ENCODE assay signal across 35 cellular contexts in the genomic region with DNA sequence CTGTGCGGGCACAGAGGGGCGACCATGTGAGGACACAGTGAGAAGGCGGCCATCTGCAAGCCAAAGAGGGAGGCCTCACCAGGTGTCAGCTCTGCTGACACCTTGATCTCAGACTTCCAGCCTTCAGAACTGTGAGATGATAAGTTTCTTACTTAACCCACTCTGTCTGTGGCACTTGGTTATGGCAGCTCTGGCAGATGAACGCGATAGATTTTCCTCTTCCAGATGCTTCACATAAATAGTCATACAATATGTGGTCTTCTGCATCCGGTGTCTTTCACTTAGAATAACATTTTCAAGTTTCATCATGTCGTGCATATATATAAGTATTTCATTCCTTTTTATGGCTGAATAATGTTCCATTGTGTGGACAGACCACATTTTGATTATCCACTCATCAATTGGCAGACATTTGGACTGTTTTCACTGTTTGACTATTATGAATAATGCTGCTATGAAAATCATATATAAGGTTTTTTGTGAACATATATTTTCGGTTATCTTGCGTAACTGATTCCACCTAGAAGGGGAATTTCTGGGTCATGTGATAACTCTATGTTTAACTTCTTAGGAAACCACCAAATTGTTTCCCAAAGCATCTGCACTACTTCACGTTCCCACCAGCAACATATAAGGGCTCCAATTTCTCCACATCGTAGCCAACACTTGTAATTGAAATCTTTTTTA. TPM values are rescaled to one million over a fixed set of nuclear protein-coding genes. Genes with fewer than 3 reads are reported as not detected.
DNase-seq lines count a peak whose midpoint lies in the region; ATAC-seq and TF ChIP-seq lines count a peak whose summit lies in the region.
"Had no signal": no experiment of that assay in that cellular context is flagged by ENCODE, and none has a peak within 500 bp of the region (broad histone marks: within the 10 kb centered on the region; RNA-seq: fewer than 3 reads in every experiment).

No MANE protein-coding gene starts in this region.

- H3K9me3 Mint-ChIP-seq in activated T-helper 17 cell treated with anti-CD3 and anti-CD28 coated beads, Interleukin-2, amount 50 U/mL, for 72 hours: no peaks in the 10 kb centered on the region
- no peaks in the 10 kb centered on the region for H3K9me3 Mint-ChIP-seq in stimulated activated memory B cell treated with anti-CD40 and anti-IgM and Interleukin-4, amounts not matched to agents 10 μg/mL and 1 μg/mL and 100 μg/mL, for 72 hours
- H3K9me3 Mint-ChIP-seq: activated naive CD4-positive, alpha-beta T cell treated with anti-CD3 and anti-CD28 coated beads, Interleukin-2, amount 10 ng/mL, durations not matched to agents 7 days and 5 days; activated T-cell treated with anti-CD3 and anti-CD28 coated beads, Interleukin-2, amount 50 U/mL, for 72 hours; CD14-positive monocyte; H9 had no signal

- H3K4me1 ChIP-seq in esophagus muscularis mucosa: peaks cover 0 to 19% (median 14%) of the 10 kb centered on the region in 4 donors
- H3K4me1 ChIP-seq: gastrocnemius medialis, psoas muscle, vagina had no signal

- no peaks in the 10 kb centered on the region for H3K4me1 Mint-ChIP-seq in activated T-helper 17 cell treated with anti-CD3 and anti-CD28 coated beads, Interleukin-2, amount 50 U/mL, for 72 hours
- peaks cover 33% of the 10 kb centered on the region for H3K4me1 Mint-ChIP-seq in stimulated activated memory B cell treated with anti-CD40 and anti-IgM and Interleukin-4, amounts not matched to agents 10 μg/mL and 1 μg/mL and 100 μg/mL, for 72 hours
- H3K4me1 Mint-ChIP-seq: H9 had no signal

- 92% methylated on average over 11 of the region's 11 CpGs for WGBS in esophagus muscularis mucosa

- intact Hi-C loops in esophagus muscularis mucosa (cut with DNase I): loop anchor here (2.0 kb wide), 1 partner anchor 121 kb away; no protein-coding TSS in a partner anchor

- DNase-seq in NOMO-1 treated with DMSO at 0.1 percent for 48 hours (lab: John Stamatoyannopoulos, UW; ENCODE audit: unreplicated experiment): peak; percentile 19
- DNase-seq in NOMO-1 treated with dmso at 0.1 percent for 144 hours (lab: John Stamatoyannopoulos, UW; ENCODE audit: unreplicated experiment): no peak
- no peak for DNase-seq in esophagus muscularis mucosa (ENCODE audit: extremely low spot score)
- no peak for DNase-seq in DMS 273 treated with DMSO at 0.1 percent for 48 hours (lab: John Stamatoyannopoulos, UW)
- DNase-seq: activated CD8-positive, alpha-beta memory T cell treated with anti-CD3 and anti-CD28 coated beads, Interleukin-2, amount 10 ng/mL, durations not matched to agents 7 days and 5 days; activated naive CD4-positive, alpha-beta T cell treated with anti-CD3 and anti-CD28 coated beads, Interleukin-2, amount 10 ng/mL, durations not matched to agents 7 days and 5 days; activated T-cell treated with anti-CD3 and anti-CD28 coated beads, Interleukin-2, amount 50 U/mL, for 72 hours; amniotic stem cell; cortex of kidney; DND-41; gastrocnemius medialis; H9; mesendoderm; NCI-H1092; NCI-H187; NCI-H524; PC-9; psoas muscle; SHP77; stimulated activated CD4-positive, alpha-beta T cell treated with anti-CD3 and anti-CD28 coated beads, Interleukin-15, amount 100 ng/mL, for 24 hours; stimulated activated naive CD8-positive, alpha-beta T cell treated with anti-CD3 and anti-CD28 coated beads, Interleukin-15, Interleukin-2, amounts not matched to agents 100 U/mL and 50 U/mL, for 24 hours; thyroid gland had no signal

- H3K27ac ChIP-seq in esophagus muscularis mucosa (replicated peaks in 1 of 4): no peak overlapping the region
- H3K27ac ChIP-seq: 22Rv1, gastrocnemius medialis, HL-60, neutrophil, PC-9, psoas muscle, thyroid gland, vagina, VCaP had no signal

- peaks cover 5% of the 10 kb centered on the region for H3K27me3 Mint-ChIP-seq in activated T-helper 17 cell treated with anti-CD3 and anti-CD28 coated beads, Interleukin-2, amount 50 U/mL, for 72 hours
- peaks cover 9% of the 10 kb centered on the region for H3K27me3 Mint-ChIP-seq in stimulated activated memory B cell treated with anti-CD40 and anti-IgM and Interleukin-4, amounts not matched to agents 10 μg/mL and 1 μg/mL and 100 μg/mL, for 72 hours

- H3K27me3 ChIP-seq in esophagus muscularis mucosa: peaks cover 0 to 32% (median 0%) of the 10 kb centered on the region in 4 donors
- H3K27me3 ChIP-seq: gastrocnemius medialis, thyroid gland, vagina had no signal

- H3K4me3 Mint-ChIP-seq in activated T-helper 17 cell treated with anti-CD3 and anti-CD28 coated beads, Interleukin-2, amount 50 U/mL, for 72 hours: no peak overlapping the region
- H3K4me3 Mint-ChIP-seq in stimulated activated memory B cell treated with anti-CD40 and anti-IgM and Interleukin-4, amounts not matched to agents 10 μg/mL and 1 μg/mL and 100 μg/mL, for 72 hours: no peak overlapping the region
- H3K4me3 Mint-ChIP-seq: activated CD8-positive, alpha-beta memory T cell treated with anti-CD3 and anti-CD28 coated beads, Interleukin-2, amount 10 ng/mL, durations not matched to agents 7 days and 5 days; activated naive CD4-positive, alpha-beta T cell treated with anti-CD3 and anti-CD28 coated beads, Interleukin-2, amount 10 ng/mL, durations not matched to agents 7 days and 5 days; activated T-cell treated with anti-CD3 and anti-CD28 coated beads, Interleukin-2, amount 50 U/mL, for 72 hours; CD14-positive monocyte; H9 had no signal

- no peaks in the 10 kb centered on the region for H3K9me3 ChIP-seq in esophagus muscularis mucosa
- H3K9me3 ChIP-seq: gastrocnemius medialis, neutrophil, psoas muscle, thyroid gland, vagina had no signal

- H3K36me3 Mint-ChIP-seq in activated T-helper 17 cell treated with anti-CD3 and anti-CD28 coated beads, Interleukin-2, amount 50 U/mL, for 72 hours (ENCODE audit: low read depth): no peaks in the 10 kb centered on the region
- H3K36me3 Mint-ChIP-seq in stimulated activated memory B cell treated with anti-CD40 and anti-IgM and Interleukin-4, amounts not matched to agents 10 μg/mL and 1 μg/mL and 100 μg/mL, for 72 hours: no peaks in the 10 kb centered on the region
- H3K36me3 Mint-ChIP-seq: activated CD8-positive, alpha-beta memory T cell treated with anti-CD3 and anti-CD28 coated beads, Interleukin-2, amount 10 ng/mL, durations not matched to agents 7 days and 5 days; activated naive CD4-positive, alpha-beta T cell treated with anti-CD3 and anti-CD28 coated beads, Interleukin-2, amount 10 ng/mL, durations not matched to agents 7 days and 5 days; CD14-positive monocyte had no signal

- H3K27ac Mint-ChIP-seq in activated T-helper 17 cell treated with anti-CD3 and anti-CD28 coated beads, Interleukin-2, amount 50 U/mL, for 72 hours: no peak overlapping the region
- H3K27ac Mint-ChIP-seq in stimulated activated memory B cell treated with anti-CD40 and anti-IgM and Interleukin-4, amounts not matched to agents 10 μg/mL and 1 μg/mL and 100 μg/mL, for 72 hours: peak overlapping the region; percentile 26
- H3K27ac Mint-ChIP-seq: activated CD8-positive, alpha-beta memory T cell treated with anti-CD3 and anti-CD28 coated beads, Interleukin-2, amount 10 ng/mL, durations not matched to agents 7 days and 5 days; activated naive CD4-positive, alpha-beta T cell treated with anti-CD3 and anti-CD28 coated beads, Interleukin-2, amount 10 ng/mL, durations not matched to agents 7 days and 5 days; activated T-cell treated with anti-CD3 and anti-CD28 coated beads, Interleukin-2, amount 50 U/mL, for 72 hours; H9 had no signal

- no peak overlapping the region for H3K4me3 ChIP-seq in esophagus muscularis mucosa
- H3K4me3 ChIP-seq: gastrocnemius medialis, PC-9, psoas muscle, thyroid gland, vagina had no signal

- ATAC-seq in HG03378 (IDR thresholded peaks at IDR 0.05; ENCODE audit: unreplicated experiment): peak; percentile 40
- ATAC-seq in activated T-helper 17 cell treated with anti-CD3 and anti-CD28 coated beads, Interleukin-2, amount 50 U/mL, for 72 hours (replicated peaks): peak; percentile 69
- ATAC-seq in stimulated activated memory B cell treated with anti-CD40 and anti-IgM and Interleukin-4, amounts not matched to agents 10 μg/mL and 1 μg/mL and 100 μg/mL, for 72 hours: no peak
- ATAC-seq in HG03108 (IDR thresholded peaks at IDR 0.05; ENCODE audit: unreplicated experiment): no peak
- ATAC-seq: activated CD8-positive, alpha-beta memory T cell treated with anti-CD3 and anti-CD28 coated beads, Interleukin-2, amount 10 ng/mL, durations not matched to agents 7 days and 5 days; activated T-cell treated with anti-CD3 and anti-CD28 coated beads, Interleukin-2, amount 50 U/mL, for 72 hours; gastrocnemius medialis; HepG2; left lobe of liver; psoas muscle; stimulated activated naive CD8-positive, alpha-beta T cell treated with anti-CD3 and anti-CD28 coated beads, Interleukin-15, Interleukin-2, amounts not matched to agents 100 U/mL and 50 U/mL, for 24 hours had no signal

- no peak for TF ChIP-seq POLR2A in esophagus muscularis mucosa (IDR thresholded peaks at IDR 0.05; ENCODE audit: low read depth)

- no peak for TF ChIP-seq EP300 in esophagus muscularis mucosa (IDR thresholded peaks at IDR 0.05)

- H3K36me3 ChIP-seq in esophagus muscularis mucosa: no peaks in the 10 kb centered on the region
- H3K36me3 ChIP-seq: gastrocnemius medialis, neutrophil, thyroid gland, vagina had no signal

- TF ChIP-seq CTCF in esophagus muscularis mucosa (IDR thresholded peaks at IDR 0.05): no peak

RNA-seq across cellular contexts. Expression of gene PRR18, which starts 30.2 kb away (rescaled TPM):
- not detected for total RNA-seq in activated T-helper 17 cell treated with anti-CD3 and anti-CD28 coated beads, Interleukin-2, amount 50 U/mL, for 72 hours
- under 1 TPM in 1 of 4 donors, not detected in 3; 0.23 TPM for total RNA-seq in esophagus muscularis mucosa
- total RNA-seq: activated CD8-positive, alpha-beta memory T cell treated with anti-CD3 and anti-CD28 coated beads, Interleukin-2, amount 10 ng/mL, durations not matched to agents 7 days and 5 days; gastrocnemius medialis; H9; LHCN-M2; PC-9; psoas muscle; vagina had no signal

Comparison
In these comparisons a context has a peak if more than half of its experiments do, and no peak if none do; other contexts are left out.
1. ATAC-seq: peak in HG03378 (single experiment) and activated T-helper 17 cell treated with anti-CD3 and anti-CD28 coated beads, Interleukin-2, amount 50 U/mL, for 72 hours (single experiment); none in stimulated activated memory B cell treated with anti-CD40 and anti-IgM and Interleukin-4, amounts not matched to agents 10 μg/mL and 1 μg/mL and 100 μg/mL, for 72 hours (single experiment) and HG03108 (single experiment).